ENCODE assay signal across 1 cellular context in the genomic region with DNA sequence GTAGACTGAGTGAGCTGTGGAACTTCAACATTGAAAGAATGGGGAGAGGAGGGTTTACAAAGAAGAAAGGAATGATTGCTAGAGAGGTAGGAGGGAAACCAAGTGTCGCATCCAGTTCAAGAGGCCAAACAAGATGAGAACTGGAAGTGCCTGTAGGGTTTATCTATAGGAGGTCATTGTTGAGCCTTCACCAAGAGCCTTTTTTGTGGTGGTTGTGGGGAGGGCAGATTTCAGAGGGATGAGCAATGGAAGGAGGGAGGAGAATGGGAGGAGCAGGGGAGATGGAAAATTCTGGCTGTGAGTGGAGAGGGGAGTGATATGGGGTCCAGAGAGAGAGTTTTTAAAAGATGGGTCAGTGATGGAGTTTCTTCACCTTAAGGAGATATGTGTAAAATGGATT.
TF ChIP-seq lines count a peak whose summit lies in the region.

No MANE protein-coding gene starts in this region.

TF ChIP-seq in GM23338, 12 proteins besides CTCF, POLR2A, EP300 and RAD21 (continued from another document):
- TF ChIP-seq, protein P1, sequence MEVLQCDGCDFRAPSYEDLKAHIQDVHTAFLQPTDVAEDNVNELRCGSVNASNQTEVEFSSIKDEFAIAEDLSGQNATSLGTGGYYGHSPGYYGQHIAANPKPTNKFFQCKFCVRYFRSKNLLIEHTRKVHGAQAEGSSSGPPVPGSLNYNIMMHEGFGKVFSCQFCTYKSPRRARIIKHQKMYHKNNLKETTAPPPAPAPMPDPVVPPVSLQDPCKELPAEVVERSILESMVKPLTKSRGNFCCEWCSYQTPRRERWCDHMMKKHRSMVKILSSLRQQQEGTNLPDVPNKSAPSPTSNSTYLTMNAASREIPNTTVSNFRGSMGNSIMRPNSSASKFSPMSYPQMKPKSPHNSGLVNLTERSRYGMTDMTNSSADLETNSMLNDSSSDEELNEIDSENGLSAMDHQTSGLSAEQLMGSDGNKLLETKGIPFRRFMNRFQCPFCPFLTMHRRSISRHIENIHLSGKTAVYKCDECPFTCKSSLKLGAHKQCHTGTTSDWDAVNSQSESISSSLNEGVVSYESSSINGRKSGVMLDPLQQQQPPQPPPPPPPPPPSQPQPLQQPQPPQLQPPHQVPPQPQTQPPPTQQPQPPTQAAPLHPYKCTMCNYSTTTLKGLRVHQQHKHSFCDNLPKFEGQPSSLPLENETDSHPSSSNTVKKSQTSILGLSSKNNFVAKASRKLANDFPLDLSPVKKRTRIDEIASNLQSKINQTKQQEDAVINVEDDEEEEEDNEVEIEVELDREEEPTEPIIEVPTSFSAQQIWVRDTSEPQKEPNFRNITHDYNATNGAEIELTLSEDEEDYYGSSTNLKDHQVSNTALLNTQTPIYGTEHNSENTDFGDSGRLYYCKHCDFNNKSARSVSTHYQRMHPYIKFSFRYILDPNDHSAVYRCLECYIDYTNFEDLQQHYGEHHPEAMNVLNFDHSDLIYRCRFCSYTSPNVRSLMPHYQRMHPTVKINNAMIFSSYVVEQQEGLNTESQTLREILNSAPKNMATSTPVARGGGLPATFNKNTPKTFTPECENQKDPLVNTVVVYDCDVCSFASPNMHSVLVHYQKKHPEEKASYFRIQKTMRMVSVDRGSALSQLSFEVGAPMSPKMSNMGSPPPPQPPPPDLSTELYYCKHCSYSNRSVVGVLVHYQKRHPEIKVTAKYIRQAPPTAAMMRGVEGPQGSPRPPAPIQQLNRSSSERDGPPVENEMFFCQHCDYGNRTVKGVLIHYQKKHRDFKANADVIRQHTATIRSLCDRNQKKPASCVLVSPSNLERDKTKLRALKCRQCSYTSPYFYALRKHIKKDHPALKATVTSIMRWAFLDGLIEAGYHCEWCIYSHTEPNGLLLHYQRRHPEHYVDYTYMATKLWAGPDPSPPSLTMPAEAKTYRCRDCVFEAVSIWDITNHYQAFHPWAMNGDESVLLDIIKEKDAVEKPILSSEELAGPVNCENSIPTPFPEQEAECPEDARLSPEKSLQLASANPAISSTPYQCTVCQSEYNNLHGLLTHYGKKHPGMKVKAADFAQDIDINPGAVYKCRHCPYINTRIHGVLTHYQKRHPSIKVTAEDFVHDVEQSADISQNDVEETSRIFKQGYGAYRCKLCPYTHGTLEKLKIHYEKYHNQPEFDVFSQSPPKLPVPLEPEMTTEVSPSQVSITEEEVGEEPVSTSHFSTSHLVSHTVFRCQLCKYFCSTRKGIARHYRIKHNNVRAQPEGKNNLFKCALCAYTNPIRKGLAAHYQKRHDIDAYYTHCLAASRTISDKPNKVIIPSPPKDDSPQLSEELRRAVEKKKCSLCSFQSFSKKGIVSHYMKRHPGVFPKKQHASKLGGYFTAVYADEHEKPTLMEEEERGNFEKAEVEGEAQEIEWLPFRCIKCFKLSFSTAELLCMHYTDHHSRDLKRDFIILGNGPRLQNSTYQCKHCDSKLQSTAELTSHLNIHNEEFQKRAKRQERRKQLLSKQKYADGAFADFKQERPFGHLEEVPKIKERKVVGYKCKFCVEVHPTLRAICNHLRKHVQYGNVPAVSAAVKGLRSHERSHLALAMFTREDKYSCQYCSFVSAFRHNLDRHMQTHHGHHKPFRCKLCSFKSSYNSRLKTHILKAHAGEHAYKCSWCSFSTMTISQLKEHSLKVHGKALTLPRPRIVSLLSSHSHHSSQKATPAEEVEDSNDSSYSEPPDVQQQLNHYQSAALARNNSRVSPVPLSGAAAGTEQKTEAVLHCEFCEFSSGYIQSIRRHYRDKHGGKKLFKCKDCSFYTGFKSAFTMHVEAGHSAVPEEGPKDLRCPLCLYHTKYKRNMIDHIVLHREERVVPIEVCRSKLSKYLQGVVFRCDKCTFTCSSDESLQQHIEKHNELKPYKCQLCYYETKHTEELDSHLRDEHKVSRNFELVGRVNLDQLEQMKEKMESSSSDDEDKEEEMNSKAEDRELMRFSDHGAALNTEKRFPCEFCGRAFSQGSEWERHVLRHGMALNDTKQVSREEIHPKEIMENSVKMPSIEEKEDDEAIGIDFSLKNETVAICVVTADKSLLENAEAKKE (CRISPR knock-in tag; IDR thresholded peaks at IDR 0.05) = no peak
- TF ChIP-seq REST (IDR thresholded peaks at IDR 0.05; ENCODE audit: unreplicated experiment) (no peak), STAT1 (IDR thresholded peaks at IDR 0.05; ENCODE audit: unreplicated experiment) (no peak), CREB1 (CRISPR knock-in tag; IDR thresholded peaks at IDR 0.05; ENCODE audit: low read depth) (no peak), ZNF114 (CRISPR knock-in tag; IDR thresholded peaks at IDR 0.05) (no peak)
